Comparison of ENCODE assay signal across 15 cellular contexts in the genomic region with DNA sequence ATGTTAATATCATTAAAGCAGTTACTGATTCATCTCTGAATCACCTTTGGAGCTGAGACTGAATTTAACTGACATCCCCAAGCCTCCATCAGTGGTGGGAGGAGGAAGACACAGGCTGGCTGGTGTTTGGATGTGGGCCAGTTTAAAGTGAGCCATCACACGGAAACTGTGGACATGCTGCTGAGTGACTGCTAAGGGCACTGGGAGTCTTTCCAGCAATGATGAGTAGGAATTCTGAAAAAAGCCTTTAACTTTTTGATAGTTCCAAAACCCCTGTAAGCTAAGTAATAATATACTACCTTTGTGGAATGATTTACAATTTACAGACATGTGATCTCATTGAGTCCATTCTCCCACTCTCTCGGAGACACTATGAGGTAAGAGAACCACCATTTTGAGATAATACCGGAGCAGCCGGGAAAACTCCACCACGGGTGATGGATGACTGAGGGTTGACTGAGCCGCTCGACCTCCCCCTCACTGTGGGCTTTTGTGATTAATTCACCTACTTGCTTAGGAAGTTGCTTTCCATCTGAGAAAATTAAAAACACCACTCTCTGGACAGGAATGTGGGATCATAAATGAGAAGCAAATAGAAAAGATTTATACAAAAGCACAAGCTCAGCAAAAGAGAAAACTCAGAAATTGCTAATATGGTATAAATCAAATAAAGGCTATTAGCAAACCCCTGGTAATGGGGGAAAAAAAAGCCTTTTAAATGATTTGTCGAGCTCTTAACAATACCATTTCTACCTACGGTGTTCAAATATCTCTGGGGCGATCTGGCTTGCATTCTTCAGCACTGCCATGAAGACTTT.
A peak's percentile ranks its signal among the peaks of the same experiment; 100 is the strongest.
DNase-seq lines count a peak whose midpoint lies in the region; ATAC-seq and TF ChIP-seq lines count a peak whose summit lies in the region.
"Had no signal": no experiment of that assay in that cellular context is flagged by ENCODE, and none has a peak within 500 bp of the region (broad histone marks: within the 10 kb centered on the region; RNA-seq: fewer than 3 reads in every experiment).

No MANE protein-coding gene starts in this region.

- no peak overlapping the region for H3K4me3 ChIP-seq in fibroblast of the aortic adventitia (ENCODE audit: low read depth, low read length)
- H3K4me3 ChIP-seq: HAP-1, vagina had no signal

- no peak for TF ChIP-seq CTCF in fibroblast of the aortic adventitia (IDR thresholded peaks at IDR 0.05; ENCODE audit: insufficient read depth, low read length)

- ATAC-seq in HG03097 (IDR thresholded peaks at IDR 0.05; ENCODE audit: low FRiP score, unreplicated experiment) = no peak
- ATAC-seq: Right ventricle myocardium inferior had no signal

- DNase-seq in HCEC 1CT (peak; percentile 92), T1000 (lab: John Stamatoyannopoulos, UW) (peak; percentile 89), fibroblast of the aortic adventitia (ENCODE audit: low read depth) (peak; percentile 94), smooth muscle cell of the brain vasculature (ENCODE audit: low read depth, low spot score) (peak; percentile 53), NCI-H187 (lab: John Stamatoyannopoulos, UW) (no peak), NCI-H2029 (lab: John Stamatoyannopoulos, UW) (no peak)
- DNase-seq: activated CD4-positive, alpha-beta T cell treated with anti-CD3 and anti-CD28 coated beads, Interleukin-2, amount 10 ng/mL, durations not matched to agents 7 days and 5 days; activated naive CD4-positive, alpha-beta T cell treated with anti-CD3 and anti-CD28 coated beads for 36 hours; endodermal cell; GF-D8; NCI-H2081 treated with DMSO at 0.1 percent for 48 hours had no signal

Comparison
In these comparisons a context has a peak if more than half of its experiments do, and no peak if none do; other contexts are left out.
1. DNase-seq: peak in HCEC 1CT (single experiment), T1000 (single experiment), fibroblast of the aortic adventitia (single experiment) and smooth muscle cell of the brain vasculature (single experiment); none in NCI-H187 (0 of 2) and NCI-H2029 (single experiment).